In the genomic region with DNA sequence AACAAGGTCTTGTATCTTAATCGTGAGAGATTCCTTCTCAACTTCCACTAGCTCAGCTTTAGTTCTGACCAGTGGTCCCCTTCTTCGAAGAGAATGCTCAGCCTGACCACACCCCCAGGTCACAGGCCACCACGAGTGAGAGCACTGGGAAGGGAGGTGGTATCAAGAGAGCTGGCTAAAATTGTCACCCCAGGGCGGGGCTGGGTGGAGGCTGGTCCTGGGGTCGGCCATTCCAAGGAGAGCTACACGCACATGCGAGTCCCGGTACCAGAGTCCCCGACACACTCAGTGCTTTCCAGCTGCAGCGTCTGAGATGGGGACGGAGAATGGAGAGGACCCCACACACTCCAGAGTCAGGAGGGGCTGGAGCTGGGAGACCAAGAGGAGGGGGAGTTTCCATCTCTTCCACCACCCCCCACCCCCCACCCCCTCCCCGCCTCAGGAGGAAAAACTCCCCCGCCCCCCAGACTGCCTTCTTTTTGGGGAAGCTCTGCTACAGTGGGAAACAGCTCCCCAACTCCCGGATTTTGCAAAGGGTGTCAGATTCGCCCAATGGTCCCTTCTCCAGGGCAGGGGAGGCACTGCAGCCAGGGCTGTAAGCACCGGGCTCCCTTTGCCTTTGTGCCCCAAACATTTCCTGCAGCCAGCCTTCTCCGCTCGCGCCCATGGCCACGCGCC, we compare ENCODE assay signal across 22 cellular contexts. TPM values are rescaled to one million over a fixed set of nuclear protein-coding genes. Genes with fewer than 3 reads are reported as not detected.
DNase-seq lines count a peak whose midpoint lies in the region; ATAC-seq and TF ChIP-seq lines count a peak whose summit lies in the region.
"Had no signal": no experiment of that assay in that cellular context is flagged by ENCODE, and none has a peak within 500 bp of the region (broad histone marks: within the 10 kb centered on the region; RNA-seq: fewer than 3 reads in every experiment).

No MANE protein-coding gene starts in this region.

- CTCF ChIA-PET in MCF 10A (lab: Yijun Ruan, JAX): interaction anchor here (0.7 kb wide), 1 partner anchor 46 kb away, joined by 3 read pairs; no protein-coding TSS in a partner anchor

- no peaks in the 10 kb centered on the region for H3K36me3 ChIP-seq in breast epithelium
- H3K36me3 ChIP-seq: transverse colon had no signal

- H3K9me3 Mint-ChIP-seq in MCF 10A (ENCODE audit: unreplicated experiment): no peaks in the 10 kb centered on the region
- H3K9me3 Mint-ChIP-seq in activated T-helper 17 cell treated with anti-CD3 and anti-CD28 coated beads, Interleukin-2, amount 50 U/mL, for 72 hours: no peaks in the 10 kb centered on the region
- no peaks in the 10 kb centered on the region for H3K9me3 Mint-ChIP-seq in type B pancreatic cell
- H3K9me3 Mint-ChIP-seq: activated CD4-positive, alpha-beta T cell treated with anti-CD3 and anti-CD28 coated beads, Interleukin-2, amount 10 ng/mL, durations not matched to agents 7 days and 5 days; activated naive CD8-positive, alpha-beta T cell treated with anti-CD3 and anti-CD28 coated beads, Interleukin-2, amount 10 ng/mL, durations not matched to agents 7 days and 5 days; HFFc6; T-helper 2 cell treated with Interferon-gamma antibody and Interleukin-4, amounts not matched to agents 5 μg/mL and 100 μg/mL, for 36 hours had no signal

- BruUV-seq in MCF 10A (replicated peaks; lab: Mats Ljungman, UMichigan): no TSS peak

- DNase-seq in breast epithelium (ENCODE audit: low spot score in 2 of 2) (no peak), MCF 10A (ENCODE audit: unreplicated experiment) (no peak), left kidney (ENCODE audit: low read depth, low spot score) (peak; percentile 50), type B pancreatic cell (ENCODE audit: extremely low spot score, unreplicated experiment) (no peak), dermis blood vessel endothelial cell (no peak), NCI-H1417 treated with DMSO at 0.1 percent for 48 hours (lab: John Stamatoyannopoulos, UW) (no peak)
- DNase-seq: activated CD4-positive, alpha-beta T cell treated with anti-CD3 and anti-CD28 coated beads, Interleukin-2, amount 10 ng/mL, durations not matched to agents 7 days and 5 days; activated naive CD8-positive, alpha-beta T cell treated with anti-CD3 and anti-CD28 coated beads, Interleukin-2, amount 10 ng/mL, durations not matched to agents 7 days and 5 days; central memory CD4-positive, alpha-beta T cell; foreskin fibroblast; GDM1; HFFc6; mammary epithelial cell; NCI-H2227 treated with DMSO at 0.1 percent for 48 hours; NK-92 treated with Interleukin-12 subunit alpha and Interleukin-12 subunit beta, amount 100 ng/mL, for 24 hours; nucleus accumbens; stimulated activated CD4-positive, alpha-beta T cell treated with anti-CD3 and anti-CD28 coated beads, Interleukin-4, amount 100 ng/mL, for 4 hours; transverse colon had no signal

- intact Hi-C loops in breast epithelium (cut with DNase I; ENCODE audit: low total_unique reads): no loop called here
- intact Hi-C loops in MCF 10A (cut with micrococcal nuclease): no loop called here

- H3K4me3 ChIP-seq in breast epithelium: peak overlapping the region in 2 of 3 donors; percentile 52 to 66

- no peak overlapping the region for H3K27ac ChIP-seq in breast epithelium
- H3K27ac ChIP-seq: transverse colon had no signal

- H3K27ac Mint-ChIP-seq in MCF 10A (ENCODE audit: low read depth, unreplicated experiment) (no peak overlapping the region), type B pancreatic cell (no peak overlapping the region)
- H3K27ac Mint-ChIP-seq in activated T-helper 17 cell treated with anti-CD3 and anti-CD28 coated beads, Interleukin-2, amount 50 U/mL, for 72 hours: no peak overlapping the region
- H3K27ac Mint-ChIP-seq: activated CD4-positive, alpha-beta T cell treated with anti-CD3 and anti-CD28 coated beads, Interleukin-2, amount 10 ng/mL, durations not matched to agents 7 days and 5 days; activated naive CD8-positive, alpha-beta T cell treated with anti-CD3 and anti-CD28 coated beads, Interleukin-2, amount 10 ng/mL, durations not matched to agents 7 days and 5 days; HFFc6; T-helper 2 cell treated with Interferon-gamma antibody and Interleukin-4, amounts not matched to agents 5 μg/mL and 100 μg/mL, for 36 hours had no signal

- TF ChIP-seq CTCF in breast epithelium (IDR thresholded peaks at IDR 0.05) (no peak), MCF 10A (IDR thresholded peaks at IDR 0.05; ENCODE audit: unreplicated experiment) (no peak), type B pancreatic cell (conservative IDR thresholded peaks at IDR 0.05) (no peak)

- ATAC-seq in activated T-helper 17 cell treated with anti-CD3 and anti-CD28 coated beads, Interleukin-2, amount 50 U/mL, for 72 hours (replicated peaks): no peak
- no peak for ATAC-seq in GM19395 (IDR thresholded peaks at IDR 0.05; ENCODE audit: unreplicated experiment)

- H3K9me3 ChIP-seq in breast epithelium: no peaks in the 10 kb centered on the region
- H3K9me3 ChIP-seq: transverse colon had no signal

- peaks cover 4 to 9% of the 10 kb centered on the region in 2 donors for H3K4me1 ChIP-seq in breast epithelium

- H3K4me3 Mint-ChIP-seq in MCF 10A (ENCODE audit: unreplicated experiment): no peak overlapping the region
- peak overlapping the region; percentile 11 for H3K4me3 Mint-ChIP-seq in activated T-helper 17 cell treated with anti-CD3 and anti-CD28 coated beads, Interleukin-2, amount 50 U/mL, for 72 hours
- H3K4me3 Mint-ChIP-seq in type B pancreatic cell: peak overlapping the region; percentile 52
- H3K4me3 Mint-ChIP-seq: activated CD4-positive, alpha-beta T cell treated with anti-CD3 and anti-CD28 coated beads, Interleukin-2, amount 10 ng/mL, durations not matched to agents 7 days and 5 days; activated naive CD8-positive, alpha-beta T cell treated with anti-CD3 and anti-CD28 coated beads, Interleukin-2, amount 10 ng/mL, durations not matched to agents 7 days and 5 days; HFFc6; T-helper 2 cell treated with Interferon-gamma antibody and Interleukin-4, amounts not matched to agents 5 μg/mL and 100 μg/mL, for 36 hours had no signal

- no peaks in the 10 kb centered on the region for H3K27me3 Mint-ChIP-seq in MCF 10A (ENCODE audit: insufficient read depth, unreplicated experiment)
- peaks cover 42% of the 10 kb centered on the region for H3K27me3 Mint-ChIP-seq in activated T-helper 17 cell treated with anti-CD3 and anti-CD28 coated beads, Interleukin-2, amount 50 U/mL, for 72 hours
- peaks cover 74% of the 10 kb centered on the region for H3K27me3 Mint-ChIP-seq in type B pancreatic cell

- peaks cover 11 to 27% of the 10 kb centered on the region in 2 donors for H3K27me3 ChIP-seq in breast epithelium

- TF ChIP-seq POLR2A in breast epithelium (IDR thresholded peaks at IDR 0.05): no peak

- H3K36me3 Mint-ChIP-seq in MCF 10A (ENCODE audit: insufficient read depth, unreplicated experiment) (no peaks in the 10 kb centered on the region), type B pancreatic cell (no peaks in the 10 kb centered on the region)
- H3K36me3 Mint-ChIP-seq in activated T-helper 17 cell treated with anti-CD3 and anti-CD28 coated beads, Interleukin-2, amount 50 U/mL, for 72 hours (ENCODE audit: low read depth): peaks cover 7% of the 10 kb centered on the region
- H3K36me3 Mint-ChIP-seq: activated naive CD8-positive, alpha-beta T cell treated with anti-CD3 and anti-CD28 coated beads, Interleukin-2, amount 10 ng/mL, durations not matched to agents 7 days and 5 days had no signal

- peaks cover 13% of the 10 kb centered on the region for H3K4me1 Mint-ChIP-seq in MCF 10A (ENCODE audit: insufficient read depth, unreplicated experiment)
- H3K4me1 Mint-ChIP-seq in activated T-helper 17 cell treated with anti-CD3 and anti-CD28 coated beads, Interleukin-2, amount 50 U/mL, for 72 hours: peaks cover 12% of the 10 kb centered on the region
- peaks cover 5% of the 10 kb centered on the region for H3K4me1 Mint-ChIP-seq in type B pancreatic cell (ENCODE audit: unreplicated experiment)

- POLR2A ChIA-PET in MCF 10A (lab: Yijun Ruan, JAX): no interaction called here

RNA-seq across cellular contexts. Expression of a gene that starts 1.6 kb away (rescaled TPM):
- total RNA-seq in breast epithelium: 1 to 10 TPM in 1 of 3 donors, under 1 TPM in 1, not detected in 1; 0.98 to 7.2 TPM
- total RNA-seq in MCF 10A (2022): 0.56 and 0.96 TPM in 2 replicates
- under 1 TPM; 0.32 to 0.34 TPM for total RNA-seq in activated T-helper 17 cell treated with anti-CD3 and anti-CD28 coated beads, Interleukin-2, amount 50 U/mL, for 72 hours
- total RNA-seq in type B pancreatic cell (ENCODE audit: low replicate concordance): 15.6 and 76.5 TPM in 2 replicates
- total RNA-seq in dermis blood vessel endothelial cell: 0.14 TPM in 1 of 2 replicates, not detected in the other
- total RNA-seq: activated naive CD8-positive, alpha-beta T cell treated with anti-CD3 and anti-CD28 coated beads, Interleukin-2, amount 10 ng/mL, durations not matched to agents 7 days and 5 days had no signal

RNA-seq across cellular contexts. Expression of a gene that starts 18.9 kb away (rescaled TPM):
- total RNA-seq in breast epithelium: under 1 TPM in 2 of 3 donors, not detected in 1; 0.15 to 0.64 TPM
- 11.2 and 17.5 TPM in 2 replicates for total RNA-seq in MCF 10A (2022)
- total RNA-seq in activated T-helper 17 cell treated with anti-CD3 and anti-CD28 coated beads, Interleukin-2, amount 50 U/mL, for 72 hours: 10 to 100 TPM; 37.7 to 51.5 TPM
- 14.8 and 49.3 TPM in 2 replicates for total RNA-seq in type B pancreatic cell (ENCODE audit: low replicate concordance)
- total RNA-seq in dermis blood vessel endothelial cell: 1.4 and 7.3 TPM in 2 replicates

RNA-seq across cellular contexts. Expression of a gene that starts 51.2 kb away (rescaled TPM):
- total RNA-seq in breast epithelium (10 to 100 TPM in 2 of 3 donors, 1 to 10 TPM in 1; 4.2 to 37.0 (median 11.8) TPM), MCF 10A (2022) (not detected in 2 replicates), type B pancreatic cell (ENCODE audit: low replicate concordance) (0.10 and 0.26 TPM in 2 replicates), dermis blood vessel endothelial cell (0.51 TPM in 1 of 2 replicates, not detected in the other)
- total RNA-seq in activated T-helper 17 cell treated with anti-CD3 and anti-CD28 coated beads, Interleukin-2, amount 50 U/mL, for 72 hours: not detected
- total RNA-seq: A673; activated CD4-positive, alpha-beta T cell treated with anti-CD3 and anti-CD28 coated beads, Interleukin-2, amount 10 ng/mL, durations not matched to agents 7 days and 5 days; activated naive CD8-positive, alpha-beta T cell treated with anti-CD3 and anti-CD28 coated beads, Interleukin-2, amount 10 ng/mL, durations not matched to agents 7 days and 5 days; HFFc6 had no signal
